In genomic region chr11:119338946-119339580, GRCh38 we compare ENCODE assay signal across 9 cellular contexts. TPM values are rescaled to one million over a fixed set of nuclear protein-coding genes. Genes with fewer than 3 reads are reported as not detected.
DNase-seq lines count a peak whose midpoint lies in the region; ATAC-seq lines count a peak whose summit lies in the region.
"Had no signal": no experiment of that assay in that cellular context is flagged by ENCODE, and none has a peak within 500 bp of the region (broad histone marks: within the 10 kb centered on the region; RNA-seq: fewer than 3 reads in every experiment).

No MANE protein-coding gene starts in this region.

- peaks cover 36% of the 10 kb centered on the region for H3K27me3 Mint-ChIP-seq in activated T-helper 2 cell treated with anti-CD3 and anti-CD28 coated beads, Interferon-gamma antibody, Interleukin-2, Interleukin-4, amounts not matched to agents 10 μg/mL and 5 μg/mL and 100 μg/mL, durations not matched to agents 14 hours and 24 hours and 36 hours (ENCODE audit: low read depth)

- H3K27ac ChIP-seq in skin epidermis = peak overlapping the region in 15 of 21 experiments; percentile 79 to 96 (median 88)

- intact Hi-C loops in activated T-helper 2 cell treated with anti-CD3 and anti-CD28 coated beads, Interferon-gamma antibody, Interleukin-2, Interleukin-4, amounts not matched to agents 10 μg/mL and 5 μg/mL and 100 μg/mL, durations not matched to agents 14 hours and 24 hours and 36 hours (cut with micrococcal nuclease) = no loop called here

- no peaks in the 10 kb centered on the region for H3K36me3 ChIP-seq in ES-I3 (ENCODE audit: insufficient read depth, low read length)

- DNase-seq in activated T-helper 2 cell treated with anti-CD3 and anti-CD28 coated beads, Interferon-gamma antibody, Interleukin-2, Interleukin-4, amounts not matched to agents 10 μg/mL and 5 μg/mL and 100 μg/mL, durations not matched to agents 14 hours and 24 hours and 36 hours (ENCODE audit: low spot score) = no peak
- DNase-seq in NCI-H774 (lab: John Stamatoyannopoulos, UW) (no peak), NOMO-1 treated with dmso at 0.1 percent for 144 hours (lab: John Stamatoyannopoulos, UW; ENCODE audit: unreplicated experiment) (no peak), foreskin melanocyte (no peak)

- H3K4me3 ChIP-seq in iPS-11a (ENCODE audit: low read depth, low read length) = peak overlapping the region; percentile 33
- H3K4me3 ChIP-seq in skin epidermis = peak overlapping the region; percentile 32 to 66 (median 45)

- H3K4me1 Mint-ChIP-seq in activated T-helper 2 cell treated with anti-CD3 and anti-CD28 coated beads, Interferon-gamma antibody, Interleukin-2, Interleukin-4, amounts not matched to agents 10 μg/mL and 5 μg/mL and 100 μg/mL, durations not matched to agents 14 hours and 24 hours and 36 hours (ENCODE audit: low read depth) = peaks cover 34% of the 10 kb centered on the region

- H3K4me1 ChIP-seq in ES-I3 (ENCODE audit: insufficient read depth, low read length) = peaks cover 22% of the 10 kb centered on the region; the same call in 1 of the 2 replicates

- H3K9me3 ChIP-seq in ES-I3 (ENCODE audit: control insufficient read depth, insufficient read depth, low read length) = no peaks in the 10 kb centered on the region

- no peak for ATAC-seq in GM21825 (IDR thresholded peaks at IDR 0.05; ENCODE audit: unreplicated experiment)

- H3K9me3 Mint-ChIP-seq in activated T-helper 2 cell treated with anti-CD3 and anti-CD28 coated beads, Interferon-gamma antibody, Interleukin-2, Interleukin-4, amounts not matched to agents 10 μg/mL and 5 μg/mL and 100 μg/mL, durations not matched to agents 14 hours and 24 hours and 36 hours = no peaks in the 10 kb centered on the region

- H3K36me3 Mint-ChIP-seq in activated T-helper 2 cell treated with anti-CD3 and anti-CD28 coated beads, Interferon-gamma antibody, Interleukin-2, Interleukin-4, amounts not matched to agents 10 μg/mL and 5 μg/mL and 100 μg/mL, durations not matched to agents 14 hours and 24 hours and 36 hours (ENCODE audit: low read depth) = peaks cover 19% of the 10 kb centered on the region

- no peak overlapping the region for H3K27ac Mint-ChIP-seq in activated T-helper 2 cell treated with anti-CD3 and anti-CD28 coated beads, Interferon-gamma antibody, Interleukin-2, Interleukin-4, amounts not matched to agents 10 μg/mL and 5 μg/mL and 100 μg/mL, durations not matched to agents 14 hours and 24 hours and 36 hours

- peak overlapping the region; percentile 44 for H3K4me3 Mint-ChIP-seq in activated T-helper 2 cell treated with anti-CD3 and anti-CD28 coated beads, Interferon-gamma antibody, Interleukin-2, Interleukin-4, amounts not matched to agents 10 μg/mL and 5 μg/mL and 100 μg/mL, durations not matched to agents 14 hours and 24 hours and 36 hours (ENCODE audit: low read depth)

- H3K9ac ChIP-seq in ES-I3 (ENCODE audit: low read depth, low read length) = peak overlapping the region; percentile 65

RNA-seq across cellular contexts. Expression of gene C1QTNF5, which starts 1.6 kb away (rescaled TPM):
- not detected in 2 replicates for total RNA-seq in activated T-helper 2 cell treated with anti-CD3 and anti-CD28 coated beads, Interferon-gamma antibody, Interleukin-2, Interleukin-4, amounts not matched to agents 10 μg/mL and 5 μg/mL and 100 μg/mL, durations not matched to agents 14 hours and 24 hours and 36 hours

RNA-seq across cellular contexts. Expression of gene RNF26, which starts 4.7 kb away (rescaled TPM):
- total RNA-seq in activated T-helper 2 cell treated with anti-CD3 and anti-CD28 coated beads, Interferon-gamma antibody, Interleukin-2, Interleukin-4, amounts not matched to agents 10 μg/mL and 5 μg/mL and 100 μg/mL, durations not matched to agents 14 hours and 24 hours and 36 hours = 29.9 and 32.6 TPM in 2 replicates

RNA-seq across cellular contexts. Expression of gene MFRP, which starts 7.4 kb away (rescaled TPM):
- total RNA-seq in activated T-helper 2 cell treated with anti-CD3 and anti-CD28 coated beads, Interferon-gamma antibody, Interleukin-2, Interleukin-4, amounts not matched to agents 10 μg/mL and 5 μg/mL and 100 μg/mL, durations not matched to agents 14 hours and 24 hours and 36 hours = not detected in 2 replicates
- total RNA-seq: epithelial cell of proximal tubule had no signal

RNA-seq across cellular contexts. Expression of gene MCAM, which starts 22.1 kb away (rescaled TPM):
- 6.0 and 7.2 TPM in 2 replicates for total RNA-seq in activated T-helper 2 cell treated with anti-CD3 and anti-CD28 coated beads, Interferon-gamma antibody, Interleukin-2, Interleukin-4, amounts not matched to agents 10 μg/mL and 5 μg/mL and 100 μg/mL, durations not matched to agents 14 hours and 24 hours and 36 hours

RNA-seq across cellular contexts. Expression of gene USP2, which starts 42.4 kb away (rescaled TPM):
- 1.0 and 1.1 TPM in 2 replicates for total RNA-seq in activated T-helper 2 cell treated with anti-CD3 and anti-CD28 coated beads, Interferon-gamma antibody, Interleukin-2, Interleukin-4, amounts not matched to agents 10 μg/mL and 5 μg/mL and 100 μg/mL, durations not matched to agents 14 hours and 24 hours and 36 hours
